1 cellular context compared by ENCODE assay signal in the genomic region with DNA sequence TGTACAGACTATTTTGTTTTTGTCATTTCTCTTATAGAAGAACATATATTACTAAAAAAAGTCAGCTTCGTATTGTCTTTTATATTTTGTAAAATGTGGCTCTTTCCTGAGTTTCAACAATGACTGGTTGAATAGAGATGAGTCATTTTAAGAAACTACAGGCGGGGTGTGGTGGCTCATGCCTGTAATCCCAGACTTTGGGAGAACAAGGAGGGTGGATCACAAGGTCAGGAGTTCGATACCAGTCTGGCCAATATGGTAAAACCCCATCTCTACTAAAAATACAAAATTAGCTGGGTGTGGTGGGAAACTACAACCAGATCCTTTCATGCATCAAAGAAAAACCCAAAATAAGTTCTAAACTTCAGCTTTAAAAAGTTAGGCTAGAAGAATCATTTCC.
TF ChIP-seq lines count a peak whose summit lies in the region.

No MANE protein-coding gene starts in this region.

TF ChIP-seq in K562, 482 proteins besides CTCF, POLR2A, EP300 and RAD21 (continued from another document and continues in another):
- TF ChIP-seq, protein P1, sequence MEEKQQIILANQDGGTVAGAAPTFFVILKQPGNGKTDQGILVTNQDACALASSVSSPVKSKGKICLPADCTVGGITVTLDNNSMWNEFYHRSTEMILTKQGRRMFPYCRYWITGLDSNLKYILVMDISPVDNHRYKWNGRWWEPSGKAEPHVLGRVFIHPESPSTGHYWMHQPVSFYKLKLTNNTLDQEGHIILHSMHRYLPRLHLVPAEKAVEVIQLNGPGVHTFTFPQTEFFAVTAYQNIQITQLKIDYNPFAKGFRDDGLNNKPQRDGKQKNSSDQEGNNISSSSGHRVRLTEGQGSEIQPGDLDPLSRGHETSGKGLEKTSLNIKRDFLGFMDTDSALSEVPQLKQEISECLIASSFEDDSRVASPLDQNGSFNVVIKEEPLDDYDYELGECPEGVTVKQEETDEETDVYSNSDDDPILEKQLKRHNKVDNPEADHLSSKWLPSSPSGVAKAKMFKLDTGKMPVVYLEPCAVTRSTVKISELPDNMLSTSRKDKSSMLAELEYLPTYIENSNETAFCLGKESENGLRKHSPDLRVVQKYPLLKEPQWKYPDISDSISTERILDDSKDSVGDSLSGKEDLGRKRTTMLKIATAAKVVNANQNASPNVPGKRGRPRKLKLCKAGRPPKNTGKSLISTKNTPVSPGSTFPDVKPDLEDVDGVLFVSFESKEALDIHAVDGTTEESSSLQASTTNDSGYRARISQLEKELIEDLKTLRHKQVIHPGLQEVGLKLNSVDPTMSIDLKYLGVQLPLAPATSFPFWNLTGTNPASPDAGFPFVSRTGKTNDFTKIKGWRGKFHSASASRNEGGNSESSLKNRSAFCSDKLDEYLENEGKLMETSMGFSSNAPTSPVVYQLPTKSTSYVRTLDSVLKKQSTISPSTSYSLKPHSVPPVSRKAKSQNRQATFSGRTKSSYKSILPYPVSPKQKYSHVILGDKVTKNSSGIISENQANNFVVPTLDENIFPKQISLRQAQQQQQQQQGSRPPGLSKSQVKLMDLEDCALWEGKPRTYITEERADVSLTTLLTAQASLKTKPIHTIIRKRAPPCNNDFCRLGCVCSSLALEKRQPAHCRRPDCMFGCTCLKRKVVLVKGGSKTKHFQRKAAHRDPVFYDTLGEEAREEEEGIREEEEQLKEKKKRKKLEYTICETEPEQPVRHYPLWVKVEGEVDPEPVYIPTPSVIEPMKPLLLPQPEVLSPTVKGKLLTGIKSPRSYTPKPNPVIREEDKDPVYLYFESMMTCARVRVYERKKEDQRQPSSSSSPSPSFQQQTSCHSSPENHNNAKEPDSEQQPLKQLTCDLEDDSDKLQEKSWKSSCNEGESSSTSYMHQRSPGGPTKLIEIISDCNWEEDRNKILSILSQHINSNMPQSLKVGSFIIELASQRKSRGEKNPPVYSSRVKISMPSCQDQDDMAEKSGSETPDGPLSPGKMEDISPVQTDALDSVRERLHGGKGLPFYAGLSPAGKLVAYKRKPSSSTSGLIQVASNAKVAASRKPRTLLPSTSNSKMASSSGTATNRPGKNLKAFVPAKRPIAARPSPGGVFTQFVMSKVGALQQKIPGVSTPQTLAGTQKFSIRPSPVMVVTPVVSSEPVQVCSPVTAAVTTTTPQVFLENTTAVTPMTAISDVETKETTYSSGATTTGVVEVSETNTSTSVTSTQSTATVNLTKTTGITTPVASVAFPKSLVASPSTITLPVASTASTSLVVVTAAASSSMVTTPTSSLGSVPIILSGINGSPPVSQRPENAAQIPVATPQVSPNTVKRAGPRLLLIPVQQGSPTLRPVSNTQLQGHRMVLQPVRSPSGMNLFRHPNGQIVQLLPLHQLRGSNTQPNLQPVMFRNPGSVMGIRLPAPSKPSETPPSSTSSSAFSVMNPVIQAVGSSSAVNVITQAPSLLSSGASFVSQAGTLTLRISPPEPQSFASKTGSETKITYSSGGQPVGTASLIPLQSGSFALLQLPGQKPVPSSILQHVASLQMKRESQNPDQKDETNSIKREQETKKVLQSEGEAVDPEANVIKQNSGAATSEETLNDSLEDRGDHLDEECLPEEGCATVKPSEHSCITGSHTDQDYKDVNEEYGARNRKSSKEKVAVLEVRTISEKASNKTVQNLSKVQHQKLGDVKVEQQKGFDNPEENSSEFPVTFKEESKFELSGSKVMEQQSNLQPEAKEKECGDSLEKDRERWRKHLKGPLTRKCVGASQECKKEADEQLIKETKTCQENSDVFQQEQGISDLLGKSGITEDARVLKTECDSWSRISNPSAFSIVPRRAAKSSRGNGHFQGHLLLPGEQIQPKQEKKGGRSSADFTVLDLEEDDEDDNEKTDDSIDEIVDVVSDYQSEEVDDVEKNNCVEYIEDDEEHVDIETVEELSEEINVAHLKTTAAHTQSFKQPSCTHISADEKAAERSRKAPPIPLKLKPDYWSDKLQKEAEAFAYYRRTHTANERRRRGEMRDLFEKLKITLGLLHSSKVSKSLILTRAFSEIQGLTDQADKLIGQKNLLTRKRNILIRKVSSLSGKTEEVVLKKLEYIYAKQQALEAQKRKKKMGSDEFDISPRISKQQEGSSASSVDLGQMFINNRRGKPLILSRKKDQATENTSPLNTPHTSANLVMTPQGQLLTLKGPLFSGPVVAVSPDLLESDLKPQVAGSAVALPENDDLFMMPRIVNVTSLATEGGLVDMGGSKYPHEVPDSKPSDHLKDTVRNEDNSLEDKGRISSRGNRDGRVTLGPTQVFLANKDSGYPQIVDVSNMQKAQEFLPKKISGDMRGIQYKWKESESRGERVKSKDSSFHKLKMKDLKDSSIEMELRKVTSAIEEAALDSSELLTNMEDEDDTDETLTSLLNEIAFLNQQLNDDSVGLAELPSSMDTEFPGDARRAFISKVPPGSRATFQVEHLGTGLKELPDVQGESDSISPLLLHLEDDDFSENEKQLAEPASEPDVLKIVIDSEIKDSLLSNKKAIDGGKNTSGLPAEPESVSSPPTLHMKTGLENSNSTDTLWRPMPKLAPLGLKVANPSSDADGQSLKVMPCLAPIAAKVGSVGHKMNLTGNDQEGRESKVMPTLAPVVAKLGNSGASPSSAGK (IDR thresholded peaks at IDR 0.05): no peak; the same call in 1 of the 2 replicates
- TF ChIP-seq ZNF75A (CRISPR knock-in tag; IDR thresholded peaks at IDR 0.05) (no peak), DPF2 (IDR thresholded peaks at IDR 0.05) (peak; percentile 56; the same call in 1 of the 2 replicates), DIDO1 (tag; IDR thresholded peaks at IDR 0.05; ENCODE audit: low read depth) (no peak), PCBP2 (IDR thresholded peaks at IDR 0.05; ENCODE audit: low read depth, low read length, poor library complexity, severe bottlenecking) (no peak), ZNF707 (CRISPR knock-in tag; conservative IDR thresholded peaks at IDR 0.05) (no peak), LEF1 (IDR thresholded peaks at IDR 0.05) (no peak), TBP (optimal IDR thresholded peaks at IDR 0.05; ENCODE audit: low read depth, low read length) (peak; percentile 23), ZNF354B (CRISPR knock-in tag; IDR thresholded peaks at IDR 0.05) (no peak), ZNF717 (CRISPR knock-in tag; IDR thresholded peaks at IDR 0.05) (no peak), SIN3A (IDR thresholded peaks at IDR 0.05; ENCODE audit: borderline replicate concordance in 2 of 2, control insufficient read depth in 1 of 2, low read depth in 2 of 2, low read length in 2 of 2) (no peak), FOXJ2 (tag; IDR thresholded peaks at IDR 0.05) (no peak), HSF4 (CRISPR knock-in tag; IDR thresholded peaks at IDR 0.05; ENCODE audit: borderline replicate concordance) (no peak), ZC3H8 (IDR thresholded peaks at IDR 0.05) (no peak), IFI16 (CRISPR knock-in tag; IDR thresholded peaks at IDR 0.05) (no peak), JUND (IDR thresholded peaks at IDR 0.05; ENCODE audit: borderline replicate concordance, low read depth, low read length) (peak; percentile 86), JUND (tag; IDR thresholded peaks at IDR 0.05; ENCODE audit: borderline replicate concordance, low read depth, low read length) (peak; percentile 82; the same call in 2 of the 3 replicates), HDAC8 (tag; IDR thresholded peaks at IDR 0.05) (no peak), ZNF408 (CRISPR knock-in tag; IDR thresholded peaks at IDR 0.05; ENCODE audit: low read depth) (no peak), ADNP (tag; IDR thresholded peaks at IDR 0.05) (peak; percentile 99), BRF1 (IDR thresholded peaks at IDR 0.05; ENCODE audit: borderline replicate concordance, extremely low read depth, insufficient read length) (no peak)
- TF ChIP-seq, protein P2, sequence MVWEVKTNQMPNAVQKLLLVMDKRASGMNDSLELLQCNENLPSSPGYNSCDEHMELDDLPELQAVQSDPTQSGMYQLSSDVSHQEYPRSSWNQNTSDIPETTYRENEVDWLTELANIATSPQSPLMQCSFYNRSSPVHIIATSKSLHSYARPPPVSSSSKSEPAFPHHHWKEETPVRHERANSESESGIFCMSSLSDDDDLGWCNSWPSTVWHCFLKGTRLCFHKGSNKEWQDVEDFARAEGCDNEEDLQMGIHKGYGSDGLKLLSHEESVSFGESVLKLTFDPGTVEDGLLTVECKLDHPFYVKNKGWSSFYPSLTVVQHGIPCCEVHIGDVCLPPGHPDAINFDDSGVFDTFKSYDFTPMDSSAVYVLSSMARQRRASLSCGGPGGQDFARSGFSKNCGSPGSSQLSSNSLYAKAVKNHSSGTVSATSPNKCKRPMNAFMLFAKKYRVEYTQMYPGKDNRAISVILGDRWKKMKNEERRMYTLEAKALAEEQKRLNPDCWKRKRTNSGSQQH (CRISPR knock-in tag; IDR thresholded peaks at IDR 0.05): no peak
- TF ChIP-seq, protein P3, sequence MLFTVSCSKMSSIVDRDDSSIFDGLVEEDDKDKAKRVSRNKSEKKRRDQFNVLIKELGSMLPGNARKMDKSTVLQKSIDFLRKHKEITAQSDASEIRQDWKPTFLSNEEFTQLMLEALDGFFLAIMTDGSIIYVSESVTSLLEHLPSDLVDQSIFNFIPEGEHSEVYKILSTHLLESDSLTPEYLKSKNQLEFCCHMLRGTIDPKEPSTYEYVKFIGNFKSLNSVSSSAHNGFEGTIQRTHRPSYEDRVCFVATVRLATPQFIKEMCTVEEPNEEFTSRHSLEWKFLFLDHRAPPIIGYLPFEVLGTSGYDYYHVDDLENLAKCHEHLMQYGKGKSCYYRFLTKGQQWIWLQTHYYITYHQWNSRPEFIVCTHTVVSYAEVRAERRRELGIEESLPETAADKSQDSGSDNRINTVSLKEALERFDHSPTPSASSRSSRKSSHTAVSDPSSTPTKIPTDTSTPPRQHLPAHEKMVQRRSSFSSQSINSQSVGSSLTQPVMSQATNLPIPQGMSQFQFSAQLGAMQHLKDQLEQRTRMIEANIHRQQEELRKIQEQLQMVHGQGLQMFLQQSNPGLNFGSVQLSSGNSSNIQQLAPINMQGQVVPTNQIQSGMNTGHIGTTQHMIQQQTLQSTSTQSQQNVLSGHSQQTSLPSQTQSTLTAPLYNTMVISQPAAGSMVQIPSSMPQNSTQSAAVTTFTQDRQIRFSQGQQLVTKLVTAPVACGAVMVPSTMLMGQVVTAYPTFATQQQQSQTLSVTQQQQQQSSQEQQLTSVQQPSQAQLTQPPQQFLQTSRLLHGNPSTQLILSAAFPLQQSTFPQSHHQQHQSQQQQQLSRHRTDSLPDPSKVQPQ (CRISPR knock-in tag; IDR thresholded peaks at IDR 0.05; ENCODE audit: borderline replicate concordance): no peak
- TF ChIP-seq, protein P4, sequence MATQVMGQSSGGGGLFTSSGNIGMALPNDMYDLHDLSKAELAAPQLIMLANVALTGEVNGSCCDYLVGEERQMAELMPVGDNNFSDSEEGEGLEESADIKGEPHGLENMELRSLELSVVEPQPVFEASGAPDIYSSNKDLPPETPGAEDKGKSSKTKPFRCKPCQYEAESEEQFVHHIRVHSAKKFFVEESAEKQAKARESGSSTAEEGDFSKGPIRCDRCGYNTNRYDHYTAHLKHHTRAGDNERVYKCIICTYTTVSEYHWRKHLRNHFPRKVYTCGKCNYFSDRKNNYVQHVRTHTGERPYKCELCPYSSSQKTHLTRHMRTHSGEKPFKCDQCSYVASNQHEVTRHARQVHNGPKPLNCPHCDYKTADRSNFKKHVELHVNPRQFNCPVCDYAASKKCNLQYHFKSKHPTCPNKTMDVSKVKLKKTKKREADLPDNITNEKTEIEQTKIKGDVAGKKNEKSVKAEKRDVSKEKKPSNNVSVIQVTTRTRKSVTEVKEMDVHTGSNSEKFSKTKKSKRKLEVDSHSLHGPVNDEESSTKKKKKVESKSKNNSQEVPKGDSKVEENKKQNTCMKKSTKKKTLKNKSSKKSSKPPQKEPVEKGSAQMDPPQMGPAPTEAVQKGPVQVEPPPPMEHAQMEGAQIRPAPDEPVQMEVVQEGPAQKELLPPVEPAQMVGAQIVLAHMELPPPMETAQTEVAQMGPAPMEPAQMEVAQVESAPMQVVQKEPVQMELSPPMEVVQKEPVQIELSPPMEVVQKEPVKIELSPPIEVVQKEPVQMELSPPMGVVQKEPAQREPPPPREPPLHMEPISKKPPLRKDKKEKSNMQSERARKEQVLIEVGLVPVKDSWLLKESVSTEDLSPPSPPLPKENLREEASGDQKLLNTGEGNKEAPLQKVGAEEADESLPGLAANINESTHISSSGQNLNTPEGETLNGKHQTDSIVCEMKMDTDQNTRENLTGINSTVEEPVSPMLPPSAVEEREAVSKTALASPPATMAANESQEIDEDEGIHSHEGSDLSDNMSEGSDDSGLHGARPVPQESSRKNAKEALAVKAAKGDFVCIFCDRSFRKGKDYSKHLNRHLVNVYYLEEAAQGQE (CRISPR knock-in tag; IDR thresholded peaks at IDR 0.05; ENCODE audit: low read depth): no peak
- TF ChIP-seq, protein P5, sequence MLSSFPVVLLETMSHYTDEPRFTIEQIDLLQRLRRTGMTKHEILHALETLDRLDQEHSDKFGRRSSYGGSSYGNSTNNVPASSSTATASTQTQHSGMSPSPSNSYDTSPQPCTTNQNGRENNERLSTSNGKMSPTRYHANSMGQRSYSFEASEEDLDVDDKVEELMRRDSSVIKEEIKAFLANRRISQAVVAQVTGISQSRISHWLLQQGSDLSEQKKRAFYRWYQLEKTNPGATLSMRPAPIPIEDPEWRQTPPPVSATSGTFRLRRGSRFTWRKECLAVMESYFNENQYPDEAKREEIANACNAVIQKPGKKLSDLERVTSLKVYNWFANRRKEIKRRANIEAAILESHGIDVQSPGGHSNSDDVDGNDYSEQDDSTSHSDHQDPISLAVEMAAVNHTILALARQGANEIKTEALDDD (IDR thresholded peaks at IDR 0.05): peak; percentile 27; the same call in 1 of the 2 replicates
- TF ChIP-seq, protein P6, sequence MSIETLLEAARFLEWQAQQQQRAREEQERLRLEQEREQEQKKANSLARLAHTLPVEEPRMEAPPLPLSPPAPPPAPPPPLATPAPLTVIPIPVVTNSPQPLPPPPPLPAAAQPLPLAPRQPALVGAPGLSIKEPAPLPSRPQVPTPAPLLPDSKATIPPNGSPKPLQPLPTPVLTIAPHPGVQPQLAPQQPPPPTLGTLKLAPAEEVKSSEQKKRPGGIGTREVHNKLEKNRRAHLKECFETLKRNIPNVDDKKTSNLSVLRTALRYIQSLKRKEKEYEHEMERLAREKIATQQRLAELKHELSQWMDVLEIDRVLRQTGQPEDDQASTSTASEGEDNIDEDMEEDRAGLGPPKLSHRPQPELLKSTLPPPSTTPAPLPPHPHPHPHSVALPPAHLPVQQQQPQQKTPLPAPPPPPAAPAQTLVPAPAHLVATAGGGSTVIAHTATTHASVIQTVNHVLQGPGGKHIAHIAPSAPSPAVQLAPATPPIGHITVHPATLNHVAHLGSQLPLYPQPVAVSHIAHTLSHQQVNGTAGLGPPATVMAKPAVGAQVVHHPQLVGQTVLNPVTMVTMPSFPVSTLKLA (conservative IDR thresholded peaks at IDR 0.05): 0 out of 4 replicates have a peak, but pooled peaks of 1 of the 2 experiments have one; percentile 7
- TF ChIP-seq, protein P7, sequence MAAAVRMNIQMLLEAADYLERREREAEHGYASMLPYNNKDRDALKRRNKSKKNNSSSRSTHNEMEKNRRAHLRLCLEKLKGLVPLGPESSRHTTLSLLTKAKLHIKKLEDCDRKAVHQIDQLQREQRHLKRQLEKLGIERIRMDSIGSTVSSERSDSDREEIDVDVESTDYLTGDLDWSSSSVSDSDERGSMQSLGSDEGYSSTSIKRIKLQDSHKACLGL (CRISPR knock-in tag; IDR thresholded peaks at IDR 0.05; ENCODE audit: borderline replicate concordance, poor library complexity, severe bottlenecking): no peak
- TF ChIP-seq, protein P8, sequence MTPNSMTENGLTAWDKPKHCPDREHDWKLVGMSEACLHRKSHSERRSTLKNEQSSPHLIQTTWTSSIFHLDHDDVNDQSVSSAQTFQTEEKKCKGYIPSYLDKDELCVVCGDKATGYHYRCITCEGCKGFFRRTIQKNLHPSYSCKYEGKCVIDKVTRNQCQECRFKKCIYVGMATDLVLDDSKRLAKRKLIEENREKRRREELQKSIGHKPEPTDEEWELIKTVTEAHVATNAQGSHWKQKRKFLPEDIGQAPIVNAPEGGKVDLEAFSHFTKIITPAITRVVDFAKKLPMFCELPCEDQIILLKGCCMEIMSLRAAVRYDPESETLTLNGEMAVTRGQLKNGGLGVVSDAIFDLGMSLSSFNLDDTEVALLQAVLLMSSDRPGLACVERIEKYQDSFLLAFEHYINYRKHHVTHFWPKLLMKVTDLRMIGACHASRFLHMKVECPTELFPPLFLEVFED (CRISPR knock-in tag; conservative IDR thresholded peaks at IDR 0.05): no peak
